1 cellular context compared by ENCODE assay signal in genomic region chr2:62305421-62306176, GRCh38.
TF ChIP-seq lines count a peak whose summit lies in the region.

No MANE protein-coding gene starts in this region.

TF ChIP-seq in GM12878, 131 proteins besides CTCF, POLR2A, EP300 and RAD21 (continued from another document and continues in another):
- TF ChIP-seq TCF3 (IDR thresholded peaks at IDR 0.05; ENCODE audit: borderline replicate concordance, insufficient read depth, low read depth, low read length) (peak; percentile 64; the same call in 1 of the 2 replicates), MEF2B (IDR thresholded peaks at IDR 0.05; ENCODE audit: partially characterized antibody, poor library complexity, severe bottlenecking) (peak; percentile 13), IKZF2 (IDR thresholded peaks at IDR 0.05) (peak; percentile 86 to 88; a peak in 3 of 4 replicates), SKIL (IDR thresholded peaks at IDR 0.05; ENCODE audit: low read depth, poor library complexity, severe bottlenecking) (no peak), ZBED1 (IDR thresholded peaks at IDR 0.05; ENCODE audit: borderline replicate concordance) (peak; percentile 69; the same call in 1 of the 2 replicates), USF2 (IDR thresholded peaks at IDR 0.05; ENCODE audit: borderline replicate concordance, low read depth, low read length) (no peak), ATF7 (IDR thresholded peaks at IDR 0.05; ENCODE audit: low read depth) (peak; percentile 86), CUX1 (IDR thresholded peaks at IDR 0.05; ENCODE audit: insufficient replicate concordance, low read depth, low read length) (no peak), DPF2 (IDR thresholded peaks at IDR 0.05) (no peak), CHD1 (IDR thresholded peaks at IDR 0.05; ENCODE audit: low read depth, low read length) (no peak), IKZF1 (conservative IDR thresholded peaks at IDR 0.05) (no peak; the same call in none of the 2 replicates), BHLHE40 (IDR thresholded peaks at IDR 0.05; ENCODE audit: borderline replicate concordance in 1 of 2, low read depth in 2 of 2, low read length in 1 of 2) (peak; percentile 58 to 80; a peak in 2 of 4 replicates), ZNF592 (IDR thresholded peaks at IDR 0.05) (no peak; the same call in 1 of the 2 replicates), GATAD2B (conservative IDR thresholded peaks at IDR 0.05; ENCODE audit: low read depth) (peak; percentile 43; the same call in 1 of the 2 replicates), RELB (IDR thresholded peaks at IDR 0.05; ENCODE audit: low read depth) (peak; percentile 86), TCF12 (IDR thresholded peaks at IDR 0.05; ENCODE audit: low read depth, low read length) (peak; percentile 60; the same call in 1 of the 2 replicates), SIN3A (IDR thresholded peaks at IDR 0.05; ENCODE audit: low read depth, low read length) (no peak), BCLAF1 (IDR thresholded peaks at IDR 0.05) (no peak), MLLT1 (IDR thresholded peaks at IDR 0.05) (no peak), SIX5 (IDR thresholded peaks at IDR 0.05; ENCODE audit: low read depth, low read length, severe bottlenecking) (no peak), KDM1A (IDR thresholded peaks at IDR 0.05; ENCODE audit: borderline replicate concordance) (no peak), PBX3 (IDR thresholded peaks at IDR 0.05; ENCODE audit: insufficient replicate concordance, low read depth, low read length) (peak; percentile 6), RB1 (IDR thresholded peaks at IDR 0.05; ENCODE audit: borderline replicate concordance) (no peak), ZNF687 (IDR thresholded peaks at IDR 0.05) (peak; percentile 76; the same call in 1 of the 2 replicates), GABPA (IDR thresholded peaks at IDR 0.05; ENCODE audit: low read depth) (no peak), SREBF1 (IDR thresholded peaks at IDR 0.05; ENCODE audit: low read length) (no peak), MXI1 (IDR thresholded peaks at IDR 0.05; ENCODE audit: low read depth, low read length) (0 out of 2 replicates have a peak, but pooled peaks have one; percentile 30)
